In genomic region chr19:43818500-43818899, GRCh38 we compare ENCODE assay signal across 19 cellular contexts. TPM values are rescaled to one million over a fixed set of nuclear protein-coding genes. Genes with fewer than 3 reads are reported as not detected.
DNase-seq lines count a peak whose midpoint lies in the region; ATAC-seq and TF ChIP-seq lines count a peak whose summit lies in the region.
"Had no signal": no experiment of that assay in that cellular context is flagged by ENCODE, and none has a peak within 500 bp of the region (broad histone marks: within the 10 kb centered on the region; RNA-seq: fewer than 3 reads in every experiment).

No MANE protein-coding gene starts in this region.

- TF ChIP-seq CTCF in RWPE1 (conservative IDR thresholded peaks at IDR 0.05; ENCODE audit: low read depth) (no peak), epithelial cell of esophagus (IDR thresholded peaks at IDR 0.05; ENCODE audit: insufficient read depth, low read depth, low read length, missing control alignments) (no peak), foreskin keratinocyte (conservative IDR thresholded peaks at IDR 0.05) (no peak)

- H3K4me3 ChIP-seq in epithelial cell of esophagus (ENCODE audit: low read length): no peak overlapping the region
- H3K4me3 ChIP-seq: GM23338 had no signal

- peak; percentile 30 for DNase-seq in RWPE1 (ENCODE audit: low spot score)
- peak; percentile 94 for DNase-seq in epithelial cell of esophagus (ENCODE audit: low read depth)
- DNase-seq in foreskin keratinocyte: peak; percentile 44 to 53
- DNase-seq: C1 segment of cervical spinal cord; Calu3; CD4-positive, alpha-beta memory T cell; COR-L47; DMS53; DMS79 treated with DMSO at 0.1 percent for 48 hours; GF-D8; H9 had no signal

- no peak overlapping the region for H3K27ac ChIP-seq in RWPE1
- H3K27ac ChIP-seq in foreskin keratinocyte: no peak overlapping the region

- no peaks in the 10 kb centered on the region for H3K36me3 Mint-ChIP-seq in stimulated activated memory B cell treated with anti-CD40 and anti-IgM and Interleukin-4, amounts not matched to agents 10 μg/mL and 1 μg/mL and 100 μg/mL, for 72 hours
- H3K36me3 Mint-ChIP-seq: CD4-positive, alpha-beta memory T cell had no signal

- peaks cover 7% of the 10 kb centered on the region for H3K4me1 ChIP-seq in foreskin keratinocyte

- H3K27me3 ChIP-seq in foreskin keratinocyte: peaks cover 5% of the 10 kb centered on the region

- peak; percentile 51 for ATAC-seq in foreskin keratinocyte
- ATAC-seq in stimulated activated memory B cell treated with anti-CD40 and anti-IgM and Interleukin-4, amounts not matched to agents 10 μg/mL and 1 μg/mL and 100 μg/mL, for 72 hours: no peak
- no peak for ATAC-seq in HG02678 (IDR thresholded peaks at IDR 0.05; ENCODE audit: unreplicated experiment)
- no peak for ATAC-seq in GM19463 (IDR thresholded peaks at IDR 0.05; ENCODE audit: unreplicated experiment)
- ATAC-seq: GM23338, HCT116 had no signal

- H3K27me3 Mint-ChIP-seq in stimulated activated memory B cell treated with anti-CD40 and anti-IgM and Interleukin-4, amounts not matched to agents 10 μg/mL and 1 μg/mL and 100 μg/mL, for 72 hours: peaks cover 52% of the 10 kb centered on the region

- CTCF ChIA-PET in RWPE1 (lab: Yijun Ruan, JAX): interaction anchor here (0.8 kb wide), 1 partner anchor 86 kb away, joined by 3 read pairs; no protein-coding TSS in a partner anchor

- H3K9me3 Mint-ChIP-seq in stimulated activated memory B cell treated with anti-CD40 and anti-IgM and Interleukin-4, amounts not matched to agents 10 μg/mL and 1 μg/mL and 100 μg/mL, for 72 hours: peaks cover 12% of the 10 kb centered on the region

- H3K4me1 Mint-ChIP-seq in stimulated activated memory B cell treated with anti-CD40 and anti-IgM and Interleukin-4, amounts not matched to agents 10 μg/mL and 1 μg/mL and 100 μg/mL, for 72 hours: peaks cover 9% of the 10 kb centered on the region
- H3K4me1 Mint-ChIP-seq: GM23338 had no signal

- POLR2A ChIA-PET in RWPE1 (lab: Yijun Ruan, JAX; ENCODE audit: low non-redundant PET): interaction anchor here (0.6 kb wide), 1 partner anchor 149 kb away, joined by 3 read pairs; the partner anchor contains the start of gene PLAUR

- H3K27ac Mint-ChIP-seq in stimulated activated memory B cell treated with anti-CD40 and anti-IgM and Interleukin-4, amounts not matched to agents 10 μg/mL and 1 μg/mL and 100 μg/mL, for 72 hours: no peak overlapping the region
- H3K27ac Mint-ChIP-seq: CD4-positive, alpha-beta memory T cell; GM23338; H9 had no signal

- H3K4me3 Mint-ChIP-seq in stimulated activated memory B cell treated with anti-CD40 and anti-IgM and Interleukin-4, amounts not matched to agents 10 μg/mL and 1 μg/mL and 100 μg/mL, for 72 hours: no peak overlapping the region
- H3K4me3 Mint-ChIP-seq: CD4-positive, alpha-beta memory T cell; GM23338; H9 had no signal

RNA-seq across cellular contexts. Expression of gene ZNF283, which starts 8.6 kb away (rescaled TPM):
- 6.1 and 7.1 TPM in 2 replicates for total RNA-seq in foreskin keratinocyte
- polyA plus RNA-seq in foreskin keratinocyte: 1.4 TPM in 2 replicates

RNA-seq across cellular contexts. Expression of gene LYPD5, which starts 16.3 kb away (rescaled TPM):
- 2.3 and 4.0 TPM in 2 replicates for total RNA-seq in foreskin keratinocyte
- 2.5 and 3.8 TPM in 2 replicates for polyA plus RNA-seq in foreskin keratinocyte
- total RNA-seq: A172, A673, G401 had no signal

RNA-seq across cellular contexts. Expression of gene KCNN4, which starts 37.7 kb away (rescaled TPM):
- 0.74 and 0.85 TPM in 2 replicates for total RNA-seq in foreskin keratinocyte
- polyA plus RNA-seq in foreskin keratinocyte: 0.56 and 0.76 TPM in 2 replicates
- total RNA-seq: A673 had no signal

Comparison
In these comparisons a context has a peak if more than half of its experiments do, and no peak if none do; other contexts are left out.
1. DNase-seq: peak in every context shown above with its lines; median percentile 94 in epithelial cell of esophagus; 48 in foreskin keratinocyte; 30 in RWPE1.